1 cellular context compared by ENCODE assay signal in genomic region chr19:35039881-35040456, GRCh38.
TF ChIP-seq lines count a peak whose summit lies in the region.

No MANE protein-coding gene starts in this region.

TF ChIP-seq in SK-N-SH, 30 proteins besides CTCF, POLR2A, EP300 and RAD21 (continued from another document):
- TF ChIP-seq ELF1 (IDR thresholded peaks at IDR 0.05), result no peak
TF ChIP-seq in SK-N-SH: peak in this region for 0.
